In genomic region chr4:174522183-174523002, GRCh38 we compare ENCODE assay signal across 8 cellular contexts. TPM values are rescaled to one million over a fixed set of nuclear protein-coding genes. Genes with fewer than 3 reads are reported as not detected.
A peak's percentile ranks its signal among the peaks of the same experiment; 100 is the strongest.
DNase-seq lines count a peak whose midpoint lies in the region; ATAC-seq and TF ChIP-seq lines count a peak whose summit lies in the region.

HPGD (minus strand) TSS chr4:174522488; CDS start chr4:174522451, 37 bp downstream.

- no peak for TF ChIP-seq CTCF in astrocyte of the cerebellum (IDR thresholded peaks at IDR 0.05; ENCODE audit: low read depth, low read length, missing control alignments)
- no peak for TF ChIP-seq CTCF in spleen (IDR thresholded peaks at IDR 0.05 in 8 of 11, conservative IDR thresholded peaks at IDR 0.05 in 3 of 11)

- DNase-seq in CD1c-positive myeloid dendritic cell (ENCODE audit: extremely low spot score): peak; percentile 72
- peak; percentile 59 for DNase-seq in HT-29 (ENCODE audit: low spot score)
- peak; percentile 63 for DNase-seq in T-helper 22 cell (ENCODE audit: low read depth)
- no peak for DNase-seq in astrocyte of the cerebellum (ENCODE audit: low read depth)
- peak; percentile 87 for DNase-seq in spleen
- no peak for DNase-seq in inferior parietal cortex (ENCODE audit: extremely low spot score)

- WGBS in spleen, 5 donors: 0 to 1% (median 1%) methylated on average over 21 to 60 of the region's 60 CpGs

- no peaks in the 10 kb centered on the region for H3K36me3 ChIP-seq in spleen

- peak within 1 kb of the TSS in 7 of 8 donors; percentile 11 to 86 (median 73) for H3K27ac ChIP-seq in spleen

- H3K4me1 ChIP-seq in spleen: peaks cover 0 to 51% (median 19%) of the 10 kb centered on the region in 6 donors

- peaks cover 0 to 45% (median 21%) of the 10 kb centered on the region in 7 donors for H3K27me3 ChIP-seq in spleen (replicated peaks in 1 of 7)

- H3K9me3 ChIP-seq in iPS-18c (ENCODE audit: control insufficient read depth, insufficient read depth, low read length) (no peaks in the 10 kb centered on the region), spleen (no peaks in the 10 kb centered on the region)

- in situ Hi-C loops in astrocyte of the cerebellum (cut with HindIII; ENCODE audit: low sequenced_read_pairs): no loop called here

- TF ChIP-seq POLR2A in spleen (IDR thresholded peaks at IDR 0.05): no peak

- H3K4me3 ChIP-seq in astrocyte of the cerebellum (ENCODE audit: low read depth, low read length) (peak within 1 kb of the TSS; percentile 59), iPS-18c (ENCODE audit: insufficient read depth, low read depth, low read length) (peak within 1 kb of the TSS; percentile 72), spleen (peak within 1 kb of the TSS; percentile 43 to 73 (median 53))

- intact Hi-C loops in spleen (cut with DNase I; ENCODE audit: low total_unique reads): no loop called here

- ATAC-seq in GM21360 (IDR thresholded peaks at IDR 0.05; ENCODE audit: unreplicated experiment): peak; percentile 80

RNA-seq across cellular contexts. Expression of gene HPGD, which starts in this region (rescaled TPM):
- total RNA-seq in HT-29 (2014; rRNA removed; shearing (Covaris generic)): 18.6 and 33.7 TPM in 2 replicates
- 10 to 100 TPM in 6 of 7 donors, 1 to 10 TPM in 1; 2.6 to 40.5 (median 16.5) TPM for total RNA-seq in spleen
- polyA plus RNA-seq in spleen: 1 to 10 TPM; 5.5 to 9.7 (median 7.5) TPM

Comparison
In these comparisons a context has a peak if more than half of its experiments do, and no peak if none do; other contexts are left out.
1. DNase-seq: peak in CD1c-positive myeloid dendritic cell (single experiment), HT-29 (single experiment), T-helper 22 cell (single experiment) and spleen (single experiment); none in astrocyte of the cerebellum (single experiment) and inferior parietal cortex (single experiment).
2. Peak in every context shown above with its lines, with median percentiles within 50 percentile points of each other: H3K4me3 ChIP-seq.